ENCODE assay signal across 1 cellular context in the genomic region with DNA sequence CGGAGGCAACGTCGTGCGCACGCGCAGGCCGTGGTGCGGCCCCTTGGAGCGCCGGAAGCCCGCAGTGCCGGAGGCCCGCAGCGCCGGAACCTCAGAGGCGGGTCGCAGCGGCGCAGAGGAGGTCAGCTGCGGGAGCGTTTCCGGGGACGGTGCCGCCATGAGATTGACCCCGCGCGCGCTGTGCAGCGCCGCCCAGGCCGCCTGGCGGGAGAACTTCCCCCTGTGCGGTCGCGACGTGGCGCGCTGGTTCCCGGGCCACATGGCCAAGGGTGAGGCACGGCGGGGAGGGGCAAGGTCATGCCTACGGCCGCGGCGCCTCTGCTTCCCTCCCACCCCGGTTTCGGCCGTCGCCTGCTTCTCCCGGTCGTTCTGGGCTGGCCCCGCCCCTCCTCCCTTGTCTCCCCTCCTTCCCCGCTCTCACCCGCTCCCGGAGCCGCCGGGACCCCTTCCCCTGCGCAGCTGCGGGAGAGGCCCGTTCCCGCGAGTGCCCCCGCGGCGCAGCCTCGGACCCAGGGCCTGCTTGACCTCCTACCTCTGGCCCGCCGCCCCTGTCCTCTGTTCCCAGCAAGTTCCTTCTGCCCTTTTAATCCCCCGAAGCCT.
TF ChIP-seq lines count a peak whose summit lies in the region.

A gene with protein sequence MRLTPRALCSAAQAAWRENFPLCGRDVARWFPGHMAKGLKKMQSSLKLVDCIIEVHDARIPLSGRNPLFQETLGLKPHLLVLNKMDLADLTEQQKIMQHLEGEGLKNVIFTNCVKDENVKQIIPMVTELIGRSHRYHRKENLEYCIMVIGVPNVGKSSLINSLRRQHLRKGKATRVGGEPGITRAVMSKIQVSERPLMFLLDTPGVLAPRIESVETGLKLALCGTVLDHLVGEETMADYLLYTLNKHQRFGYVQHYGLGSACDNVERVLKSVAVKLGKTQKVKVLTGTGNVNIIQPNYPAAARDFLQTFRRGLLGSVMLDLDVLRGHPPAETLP (plus strand): TSS at position 94 of the 600 bp plus-strand sequence. CDS start 64 bp downstream, at position 158.

TF ChIP-seq in HepG2, 621 proteins besides CTCF, POLR2A, EP300 and RAD21 (continued from another document and continues in another):
- TF ChIP-seq, protein P1, sequence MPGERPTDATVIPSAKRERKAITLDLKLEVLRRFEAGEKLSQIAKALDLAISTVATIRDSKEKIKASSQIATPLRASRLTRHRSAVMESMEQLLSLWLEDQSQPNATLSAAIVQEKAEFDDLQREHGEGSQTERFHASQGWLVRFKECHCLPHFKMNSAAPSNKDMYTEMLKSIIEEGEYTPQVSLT (CRISPR knock-in tag; IDR thresholded peaks at IDR 0.05; ENCODE audit: borderline replicate concordance, low read depth): no peak
- TF ChIP-seq ZEB1 (IDR thresholded peaks at IDR 0.05; ENCODE audit: insufficient replicate concordance, low read depth) (no peak), HNF4A (CRISPR knock-in tag; IDR thresholded peaks at IDR 0.05) (peak; percentile 49), ZNF672 (CRISPR knock-in tag; IDR thresholded peaks at IDR 0.05) (no peak), MAZ (IDR thresholded peaks at IDR 0.05; ENCODE audit: borderline replicate concordance, low read depth, low read length) (peak; percentile 69), MAZ (CRISPR knock-in tag; IDR thresholded peaks at IDR 0.05; ENCODE audit: low read depth) (peak; percentile 94), CHCHD3 (CRISPR knock-in tag; IDR thresholded peaks at IDR 0.05) (peak; percentile 93; the same call in 1 of the 2 replicates), ZNF460 (CRISPR knock-in tag; IDR thresholded peaks at IDR 0.05; ENCODE audit: borderline replicate concordance) (peak; percentile 43; the same call in 1 of the 2 replicates), ZNF205 (CRISPR knock-in tag; IDR thresholded peaks at IDR 0.05) (peak; percentile 46; the same call in 1 of the 2 replicates), ZNF615 (CRISPR knock-in tag; IDR thresholded peaks at IDR 0.05; ENCODE audit: borderline replicate concordance) (peak; percentile 85), ZNF3 (CRISPR knock-in tag; IDR thresholded peaks at IDR 0.05) (no peak), ZNF441 (CRISPR knock-in tag; IDR thresholded peaks at IDR 0.05; ENCODE audit: borderline replicate concordance) (no peak), ZNF879 (CRISPR knock-in tag; IDR thresholded peaks at IDR 0.05) (no peak; the same call in none of the 2 replicates), HMG20A (CRISPR knock-in tag; IDR thresholded peaks at IDR 0.05; ENCODE audit: borderline replicate concordance) (no peak), FOXA3 (CRISPR knock-in tag; IDR thresholded peaks at IDR 0.05) (no peak), GATAD1 (CRISPR knock-in tag; IDR thresholded peaks at IDR 0.05) (peak; percentile 91), ZC3H13 (CRISPR knock-in tag; IDR thresholded peaks at IDR 0.05) (peak; percentile 83; the same call in 1 of the 2 replicates), TFDP1 (CRISPR knock-in tag; IDR thresholded peaks at IDR 0.05; ENCODE audit: borderline replicate concordance) (peak; percentile 95), ZFP1 (CRISPR knock-in tag; IDR thresholded peaks at IDR 0.05) (no peak), ZNF34 (CRISPR knock-in tag; IDR thresholded peaks at IDR 0.05; ENCODE audit: borderline replicate concordance) (peak; percentile 82; the same call in 1 of the 2 replicates), POLR2G (IDR thresholded peaks at IDR 0.05; ENCODE audit: low read depth, low read length) (peak; percentile 91), BHLHE40 (IDR thresholded peaks at IDR 0.05; ENCODE audit: low read length) (peak; percentile 14; the same call in 1 of the 2 replicates), ZSCAN22 (CRISPR knock-in tag; IDR thresholded peaks at IDR 0.05) (no peak), FUBP1 (CRISPR knock-in tag; IDR thresholded peaks at IDR 0.05; ENCODE audit: borderline replicate concordance) (no peak), ZNF20 (CRISPR knock-in tag; IDR thresholded peaks at IDR 0.05) (no peak), CHD4 (IDR thresholded peaks at IDR 0.05; ENCODE audit: borderline replicate concordance, low read length) (no peak), ELF1 (CRISPR knock-in tag; IDR thresholded peaks at IDR 0.05) (peak; percentile 64), TRIM22 (IDR thresholded peaks at IDR 0.05) (no peak), BRCA1 (CRISPR knock-in tag; IDR thresholded peaks at IDR 0.05) (no peak), RNF219 (CRISPR knock-in tag; IDR thresholded peaks at IDR 0.05) (peak; percentile 59; the same call in 1 of the 2 replicates), HMGA1 (CRISPR knock-in tag; conservative IDR thresholded peaks at IDR 0.05) (no peak), SRY (CRISPR knock-in tag; IDR thresholded peaks at IDR 0.05) (peak; percentile 96), TEAD3 (CRISPR knock-in tag; optimal IDR thresholded peaks at IDR 0.05; ENCODE audit: borderline replicate concordance) (peak; percentile 78), MIXL1 (CRISPR knock-in tag; IDR thresholded peaks at IDR 0.05) (peak; percentile 23; the same call in 1 of the 2 replicates), TP53 (CRISPR knock-in tag; conservative IDR thresholded peaks at IDR 0.05) (no peak), ZFP36L1 (CRISPR knock-in tag; IDR thresholded peaks at IDR 0.05) (0 out of 2 replicates have a peak, but pooled peaks have one; percentile 54), NCOR1 (IDR thresholded peaks at IDR 0.05; ENCODE audit: borderline replicate concordance, low read length) (peak; percentile 34; the same call in 1 of the 2 replicates), NBN (conservative IDR thresholded peaks at IDR 0.05) (no peak), BRD4 (CRISPR knock-in tag; IDR thresholded peaks at IDR 0.05) (peak; percentile 97), ATF7 (IDR thresholded peaks at IDR 0.05) (no peak), ATF7 (CRISPR knock-in tag; IDR thresholded peaks at IDR 0.05) (no peak), ZNF230 (CRISPR knock-in tag; IDR thresholded peaks at IDR 0.05) (peak; percentile 86; the same call in 1 of the 2 replicates), RXRB (CRISPR knock-in tag; IDR thresholded peaks at IDR 0.05; ENCODE audit: borderline replicate concordance) (peak; percentile 71), AGO2 (optimal IDR thresholded peaks at IDR 0.05; ENCODE audit: low read depth, low read length) (peak; percentile 80), GRHL1 (CRISPR knock-in tag; conservative IDR thresholded peaks at IDR 0.05) (no peak)
- TF ChIP-seq, protein P2, sequence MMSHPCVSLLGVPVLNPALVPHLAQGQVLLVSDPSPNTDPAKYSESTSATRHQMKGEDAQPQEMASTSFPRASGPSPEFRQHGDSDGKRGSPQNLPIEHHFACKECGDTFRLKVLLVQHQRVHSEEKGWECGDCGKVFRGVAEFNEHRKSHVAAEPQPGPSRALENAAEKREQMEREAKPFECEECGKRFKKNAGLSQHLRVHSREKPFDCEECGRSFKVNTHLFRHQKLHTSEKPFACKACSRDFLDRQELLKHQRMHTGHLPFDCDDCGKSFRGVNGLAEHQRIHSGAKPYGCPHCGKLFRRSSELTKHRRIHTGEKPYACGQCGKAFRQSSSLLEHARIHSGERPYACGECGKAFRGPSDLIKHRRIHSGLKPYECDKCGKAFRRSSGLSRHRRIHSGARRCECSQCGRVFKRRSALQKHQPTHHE (CRISPR knock-in tag; IDR thresholded peaks at IDR 0.05; ENCODE audit: borderline replicate concordance): no peak
- TF ChIP-seq, protein P3, sequence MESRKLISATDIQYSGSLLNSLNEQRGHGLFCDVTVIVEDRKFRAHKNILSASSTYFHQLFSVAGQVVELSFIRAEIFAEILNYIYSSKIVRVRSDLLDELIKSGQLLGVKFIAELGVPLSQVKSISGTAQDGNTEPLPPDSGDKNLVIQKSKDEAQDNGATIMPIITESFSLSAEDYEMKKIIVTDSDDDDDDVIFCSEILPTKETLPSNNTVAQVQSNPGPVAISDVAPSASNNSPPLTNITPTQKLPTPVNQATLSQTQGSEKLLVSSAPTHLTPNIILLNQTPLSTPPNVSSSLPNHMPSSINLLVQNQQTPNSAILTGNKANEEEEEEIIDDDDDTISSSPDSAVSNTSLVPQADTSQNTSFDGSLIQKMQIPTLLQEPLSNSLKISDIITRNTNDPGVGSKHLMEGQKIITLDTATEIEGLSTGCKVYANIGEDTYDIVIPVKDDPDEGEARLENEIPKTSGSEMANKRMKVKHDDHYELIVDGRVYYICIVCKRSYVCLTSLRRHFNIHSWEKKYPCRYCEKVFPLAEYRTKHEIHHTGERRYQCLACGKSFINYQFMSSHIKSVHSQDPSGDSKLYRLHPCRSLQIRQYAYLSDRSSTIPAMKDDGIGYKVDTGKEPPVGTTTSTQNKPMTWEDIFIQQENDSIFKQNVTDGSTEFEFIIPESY (CRISPR knock-in tag; IDR thresholded peaks at IDR 0.05): peak; percentile 25; the same call in 1 of the 2 replicates
- TF ChIP-seq, protein P4, sequence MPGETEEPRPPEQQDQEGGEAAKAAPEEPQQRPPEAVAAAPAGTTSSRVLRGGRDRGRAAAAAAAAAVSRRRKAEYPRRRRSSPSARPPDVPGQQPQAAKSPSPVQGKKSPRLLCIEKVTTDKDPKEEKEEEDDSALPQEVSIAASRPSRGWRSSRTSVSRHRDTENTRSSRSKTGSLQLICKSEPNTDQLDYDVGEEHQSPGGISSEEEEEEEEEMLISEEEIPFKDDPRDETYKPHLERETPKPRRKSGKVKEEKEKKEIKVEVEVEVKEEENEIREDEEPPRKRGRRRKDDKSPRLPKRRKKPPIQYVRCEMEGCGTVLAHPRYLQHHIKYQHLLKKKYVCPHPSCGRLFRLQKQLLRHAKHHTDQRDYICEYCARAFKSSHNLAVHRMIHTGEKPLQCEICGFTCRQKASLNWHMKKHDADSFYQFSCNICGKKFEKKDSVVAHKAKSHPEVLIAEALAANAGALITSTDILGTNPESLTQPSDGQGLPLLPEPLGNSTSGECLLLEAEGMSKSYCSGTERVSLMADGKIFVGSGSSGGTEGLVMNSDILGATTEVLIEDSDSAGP (CRISPR knock-in tag; IDR thresholded peaks at IDR 0.05; ENCODE audit: borderline replicate concordance): peak; percentile 94; the same call in 1 of the 2 replicates
- TF ChIP-seq, protein P5, sequence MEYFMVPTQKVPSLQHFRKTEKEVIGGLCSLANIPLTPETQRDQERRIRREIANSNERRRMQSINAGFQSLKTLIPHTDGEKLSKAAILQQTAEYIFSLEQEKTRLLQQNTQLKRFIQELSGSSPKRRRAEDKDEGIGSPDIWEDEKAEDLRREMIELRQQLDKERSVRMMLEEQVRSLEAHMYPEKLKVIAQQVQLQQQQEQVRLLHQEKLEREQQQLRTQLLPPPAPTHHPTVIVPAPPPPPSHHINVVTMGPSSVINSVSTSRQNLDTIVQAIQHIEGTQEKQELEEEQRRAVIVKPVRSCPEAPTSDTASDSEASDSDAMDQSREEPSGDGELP (IDR thresholded peaks at IDR 0.05; ENCODE audit: borderline replicate concordance, low read depth): peak; percentile 89; the same call in 1 of the 2 replicates
